Comparison of ENCODE assay signal across 7 cellular contexts in genomic region chr17:34493903-34494302, GRCh38.
"Had no signal": no experiment of that assay in that cellular context is flagged by ENCODE, and none has a peak within 500 bp of the region (broad histone marks: within the 10 kb centered on the region; RNA-seq: fewer than 3 reads in every experiment).

No MANE protein-coding gene starts in this region.

- H3K27ac Mint-ChIP-seq: GM23338, H9, HFFc6 had no signal

- H3K27ac ChIP-seq: HL-60 had no signal

- ATAC-seq: GM23338, HepG2 had no signal

- H3K4me1 Mint-ChIP-seq: GM23338, IgD-negative memory B cell had no signal

- H3K9me3 Mint-ChIP-seq: GM23338, H9, HFFc6, IgD-negative memory B cell had no signal

- H3K4me3 Mint-ChIP-seq: GM23338, H9, HFFc6 had no signal

- H3K4me3 ChIP-seq: GM23338 had no signal

- DNase-seq: H9, HCEC 1CT, HFFc6 had no signal

- H3K36me3 Mint-ChIP-seq: IgD-negative memory B cell had no signal
